8 cellular contexts compared by ENCODE assay signal in the genomic region with DNA sequence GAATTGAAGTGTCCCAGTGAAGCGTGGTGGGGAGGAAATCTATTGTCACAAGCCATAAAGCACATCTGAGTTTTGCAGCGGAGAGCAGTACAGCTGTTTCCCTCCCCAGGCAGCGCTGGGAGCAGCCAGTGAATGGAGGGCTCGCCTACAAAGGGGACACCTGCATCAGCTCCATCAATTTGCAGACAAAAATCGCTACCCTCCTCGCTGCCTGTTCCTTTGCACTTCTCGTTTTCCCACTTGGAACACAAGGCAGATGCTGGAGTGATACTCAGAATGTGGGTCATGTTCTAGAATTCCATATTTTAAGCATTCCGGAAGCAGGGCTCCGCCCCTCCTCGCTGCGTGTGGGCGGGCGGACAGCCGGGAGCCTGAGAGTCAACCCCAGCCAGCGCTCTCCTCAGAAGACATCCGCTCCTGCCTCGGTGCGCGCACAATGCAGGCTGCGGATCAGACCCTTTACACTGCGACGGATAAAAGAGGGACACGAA.
DNase-seq lines count a peak whose midpoint lies in the region; ATAC-seq and TF ChIP-seq lines count a peak whose summit lies in the region.

No MANE protein-coding gene starts in this region.

- H3K4me1 Mint-ChIP-seq in IgD-negative memory B cell, result peaks cover 11 to 14% (median 13%) of the 10 kb centered on the region in 3 donors

- ATAC-seq in GM19467 (IDR thresholded peaks at IDR 0.05; ENCODE audit: unreplicated experiment) (peak; percentile 68), upper lobe of left lung (ENCODE audit: low FRiP score in 2 of 2) (peak; percentile 16 to 62)

- TF ChIP-seq CTCF in astrocyte of the spinal cord (IDR thresholded peaks at IDR 0.05; ENCODE audit: low read depth, low read length) (no peak), upper lobe of left lung (IDR thresholded peaks at IDR 0.05) (no peak)

- peaks cover 45% of the 10 kb centered on the region for H3K36me3 ChIP-seq in BLaER1
- H3K36me3 ChIP-seq in upper lobe of left lung, result no peaks in the 10 kb centered on the region

- H3K9me3 Mint-ChIP-seq in IgD-negative memory B cell, result no peaks in the 10 kb centered on the region

- H3K4me2 ChIP-seq in BLaER1, result peak overlapping the region; percentile 65

- peak overlapping the region; percentile 1 to 92 (median 69) for H3K27ac Mint-ChIP-seq in IgD-negative memory B cell

- no peaks in the 10 kb centered on the region for H3K27me3 ChIP-seq in BLaER1
- H3K27me3 ChIP-seq in upper lobe of left lung, result no peaks in the 10 kb centered on the region

- in situ Hi-C loops in astrocyte of the spinal cord (cut with HindIII; ENCODE audit: low sequenced_read_pairs), result no loop called here

- no peaks in the 10 kb centered on the region for H4K20me1 ChIP-seq in BLaER1

- H3K36me3 Mint-ChIP-seq in IgD-negative memory B cell, result peaks cover 7% of the 10 kb centered on the region

- peak; percentile 40 for DNase-seq in astrocyte of the spinal cord (ENCODE audit: low read depth, low spot score)
- peak; percentile 30 for DNase-seq in kidney tubule cell (ENCODE audit: low spot score)
- peak in 1 of 2 donors; percentile 86 for DNase-seq in upper lobe of left lung
- DNase-seq in NCI-H2029 (lab: John Stamatoyannopoulos, UW), result no peak
- DNase-seq in HPDE6-E6E7 (ENCODE audit: extremely low spot score), result no peak

- no peak overlapping the region for H3K27ac ChIP-seq in BLaER1
- H3K27ac ChIP-seq in upper lobe of left lung, result no peak overlapping the region

- TF ChIP-seq POLR2A in upper lobe of left lung (IDR thresholded peaks at IDR 0.05), result no peak

- 30 to 38% methylated on average over 15 to 23 of the region's 23 CpGs for WGBS in upper lobe of left lung, 2 donors

- no peaks in the 10 kb centered on the region for H3K9me3 ChIP-seq in BLaER1
- H3K9me3 ChIP-seq in upper lobe of left lung, result no peaks in the 10 kb centered on the region

- peaks cover 50% of the 10 kb centered on the region for H3K4me1 ChIP-seq in BLaER1
- peaks cover 0 to 6% (median 3%) of the 10 kb centered on the region in 4 donors for H3K4me1 ChIP-seq in upper lobe of left lung

- no peak for TF ChIP-seq EP300 in upper lobe of left lung (IDR thresholded peaks at IDR 0.05)

- no peaks in the 10 kb centered on the region for H3K27me3 Mint-ChIP-seq in IgD-negative memory B cell

- H3K9ac ChIP-seq in BLaER1, result peak overlapping the region; percentile 35; the same call in 1 of the 2 replicates

- H3K4me3 ChIP-seq in BLaER1 (peak overlapping the region; percentile 59), astrocyte of the spinal cord (ENCODE audit: low read depth, low read length) (peak overlapping the region; percentile 14), upper lobe of left lung (no peak overlapping the region)

- peak overlapping the region; percentile 53 to 91 (median 76) for H3K4me3 Mint-ChIP-seq in IgD-negative memory B cell

Comparison
In these comparisons a context has a peak if more than half of its experiments do, and no peak if none do; other contexts are left out.
1. H3K4me3 ChIP-seq: peak in BLaER1 (single experiment) and astrocyte of the spinal cord (single experiment); none in upper lobe of left lung (0 of 4).
2. DNase-seq: peak in astrocyte of the spinal cord (single experiment) and kidney tubule cell (single experiment); none in NCI-H2029 (single experiment) and HPDE6-E6E7 (single experiment).